ENCODE assay signal across 13 cellular contexts in the genomic region with DNA sequence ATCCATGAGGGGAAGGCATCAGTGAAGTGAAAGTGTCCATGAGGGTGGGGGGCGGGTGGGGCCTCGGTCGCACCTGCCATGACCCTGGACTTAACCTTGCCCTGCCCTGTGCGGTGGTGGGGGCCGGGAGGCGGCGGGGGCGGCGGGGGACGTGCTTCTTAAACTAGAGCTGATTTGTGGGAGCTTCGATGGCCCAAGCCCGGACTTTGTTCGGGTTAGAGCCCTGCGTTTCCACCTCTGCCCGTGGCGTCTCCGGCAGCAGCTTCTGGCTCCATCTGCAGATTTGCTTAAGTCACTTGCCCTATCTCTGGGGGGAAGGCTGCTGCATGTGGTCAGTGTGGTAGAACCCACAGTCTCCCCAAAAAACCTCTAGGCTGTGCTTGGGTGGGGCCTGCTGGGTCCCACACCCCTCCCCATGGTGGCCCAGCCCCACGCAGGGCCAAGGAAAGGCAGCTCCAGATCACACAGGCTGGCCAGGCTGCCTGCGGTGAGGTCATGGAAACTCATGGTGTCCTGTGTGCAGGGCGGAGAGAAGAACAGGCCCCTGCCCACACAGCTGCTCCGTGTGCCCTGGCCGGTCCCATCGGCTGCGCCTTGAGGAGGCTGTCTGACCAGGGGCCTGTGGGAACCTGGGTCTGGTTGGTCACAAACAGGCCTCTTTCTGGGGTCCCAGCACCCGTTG.
DNase-seq lines count a peak whose midpoint lies in the region; ATAC-seq and TF ChIP-seq lines count a peak whose summit lies in the region.
"Had no signal": no experiment of that assay in that cellular context is flagged by ENCODE, and none has a peak within 500 bp of the region (broad histone marks: within the 10 kb centered on the region; RNA-seq: fewer than 3 reads in every experiment).

No MANE protein-coding gene starts in this region.

- TF ChIP-seq EP300 in gastroesophageal sphincter (IDR thresholded peaks at IDR 0.05): peak; percentile 13

- ATAC-seq in gastroesophageal sphincter (peak; percentile 81), HG03571 (IDR thresholded peaks at IDR 0.05; ENCODE audit: unreplicated experiment) (no peak)

- 66% methylated on average over 4 of the region's 25 CpGs; no CpG with 5 or more reads in 1 of the 2 donors for WGBS in gastroesophageal sphincter (ENCODE audit: low coverage in 1 of 2), 2 donors

- peak in 1 of 2 donors; percentile 18 for TF ChIP-seq POLR2A in gastroesophageal sphincter (IDR thresholded peaks at IDR 0.05)

- no peaks in the 10 kb centered on the region for H3K27me3 ChIP-seq in gastroesophageal sphincter
- H3K27me3 ChIP-seq in mucosa of rectum (ENCODE audit: control insufficient read depth in 2 of 2, insufficient read depth in 2 of 2, low read length in 2 of 2): no peaks in the 10 kb centered on the region

- H3K9me3 ChIP-seq in gastroesophageal sphincter (no peaks in the 10 kb centered on the region), mucosa of rectum (ENCODE audit: control insufficient read depth in 2 of 2, low read length in 2 of 2) (no peaks in the 10 kb centered on the region)

- H3K4me1 ChIP-seq in gastroesophageal sphincter (peaks cover 17 to 100% (median 69%) of the 10 kb centered on the region in 3 donors), mucosa of rectum (ENCODE audit: control insufficient read depth in 2 of 2, insufficient read depth in 2 of 2, low read length in 2 of 2) (peaks cover 10 to 19% of the 10 kb centered on the region in 2 donors)

- H3K9ac ChIP-seq in mucosa of rectum (ENCODE audit: low read depth in 1 of 2, low read length in 2 of 2): no peak overlapping the region

- H3K27ac ChIP-seq in gastroesophageal sphincter: peak overlapping the region; percentile 96 to 98 (median 96)
- peak overlapping the region; percentile 65 to 76 for H3K27ac ChIP-seq in mucosa of rectum (ENCODE audit: low read depth in 2 of 2, low read length in 2 of 2)
- H3K27ac ChIP-seq in temporal lobe (ENCODE audit: low read depth, low read length): peak overlapping the region; percentile 70

- H3K4me3 ChIP-seq in gastroesophageal sphincter (no peak overlapping the region), mucosa of rectum (ENCODE audit: low read length in 2 of 2) (no peak overlapping the region)

- DNase-seq in UCSD-AML1 (lab: John Stamatoyannopoulos, UW; ENCODE audit: unreplicated experiment) (peak; percentile 39), iPS-NIHi11 (ENCODE audit: low spot score) (no peak)
- no peak for DNase-seq in NK-92 treated with Interleukin-12 subunit alpha and Interleukin-12 subunit beta, amount 100 ng/mL, for 24 hours (lab: John Stamatoyannopoulos, UW)
- DNase-seq in stimulated activated CD4-positive, alpha-beta T cell treated with anti-CD3 and anti-CD28 coated beads, Interleukin-4, amount 100 ng/mL, for 1 hour: no peak
- DNase-seq: activated B cell treated with CpG ODN at 0.5 μM for 24 hours; central memory CD4-positive, alpha-beta T cell; NCI-H1048; NCI-H446 treated with DMSO at 0.1 percent for 48 hours; SHP77 treated with DMSO at 0.1 percent for 48 hours had no signal

- TF ChIP-seq CTCF in gastroesophageal sphincter (IDR thresholded peaks at IDR 0.05): no peak

- H3K36me3 ChIP-seq in gastroesophageal sphincter: no peaks in the 10 kb centered on the region
- H3K36me3 ChIP-seq in mucosa of rectum (ENCODE audit: control insufficient read depth in 2 of 2, insufficient read depth in 2 of 2, low read length in 2 of 2): no peaks in the 10 kb centered on the region
